Comparison of ENCODE assay signal across 1 cellular context in the genomic region with DNA sequence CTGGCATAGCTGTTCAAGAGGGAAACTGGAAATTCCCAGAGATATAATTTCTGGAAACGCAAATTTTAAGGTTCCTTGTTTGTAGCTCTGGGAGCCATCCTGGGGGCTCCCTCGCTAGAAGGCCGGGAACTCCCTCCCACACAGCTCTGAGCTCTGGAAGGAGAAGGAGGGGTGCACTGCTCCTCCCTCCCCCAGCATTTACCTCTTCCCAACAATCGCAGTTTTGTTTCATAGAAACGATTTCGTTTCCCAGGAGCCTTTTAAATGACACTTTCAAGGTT.
TF ChIP-seq lines count a peak whose summit lies in the region.

No MANE protein-coding gene starts in this region.

TF ChIP-seq in endothelial cell of umbilical vein, 7 proteins besides CTCF, POLR2A, EP300 and RAD21:
- peak; percentile 31 for TF ChIP-seq EZH2 (IDR thresholded peaks at IDR 0.05; ENCODE audit: borderline replicate concordance, low read depth, low read length, severe bottlenecking)
- TF ChIP-seq MYC (IDR thresholded peaks at IDR 0.05; ENCODE audit: low read depth, low read length): no peak
- TF ChIP-seq FOS (IDR thresholded peaks at IDR 0.05; ENCODE audit: borderline replicate concordance, insufficient read depth, low read length): no peak
- TF ChIP-seq GATA2 (IDR thresholded peaks at IDR 0.05; ENCODE audit: insufficient read depth, insufficient read length, low read depth, low read length): no peak
- TF ChIP-seq, protein P1, sequence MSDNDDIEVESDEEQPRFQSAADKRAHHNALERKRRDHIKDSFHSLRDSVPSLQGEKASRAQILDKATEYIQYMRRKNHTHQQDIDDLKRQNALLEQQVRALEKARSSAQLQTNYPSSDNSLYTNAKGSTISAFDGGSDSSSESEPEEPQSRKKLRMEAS (IDR thresholded peaks at IDR 0.05; ENCODE audit: insufficient read depth, insufficient read length): no peak
- no peak for TF ChIP-seq JUN (IDR thresholded peaks at IDR 0.05; ENCODE audit: borderline replicate concordance, insufficient read depth, insufficient read length, low read depth)
